In genomic region chr1:40736085-40736531, GRCh38 we compare ENCODE assay signal across 12 cellular contexts. TPM values are rescaled to one million over a fixed set of nuclear protein-coding genes. Genes with fewer than 3 reads are reported as not detected.
A peak's percentile ranks its signal among the peaks of the same experiment; 100 is the strongest.
DNase-seq lines count a peak whose midpoint lies in the region; TF ChIP-seq lines count a peak whose summit lies in the region.
"Had no signal": no experiment of that assay in that cellular context is flagged by ENCODE, and none has a peak within 500 bp of the region (broad histone marks: within the 10 kb centered on the region; RNA-seq: fewer than 3 reads in every experiment).

No MANE protein-coding gene starts in this region.

- H3K36me3 ChIP-seq in mesendoderm (ENCODE audit: control insufficient read depth, insufficient read depth, low read length), result peaks cover 1% of the 10 kb centered on the region
- H3K36me3 ChIP-seq in colonic mucosa, result no peaks in the 10 kb centered on the region

- no peaks in the 10 kb centered on the region for H3K27me3 ChIP-seq in mesendoderm (ENCODE audit: insufficient read depth, low read length, poor library complexity)
- no peaks in the 10 kb centered on the region for H3K27me3 ChIP-seq in colonic mucosa
- H3K27me3 ChIP-seq: BLaER1 had no signal

- no peak overlapping the region for H3K4me2 ChIP-seq in mesendoderm (ENCODE audit: low read length)
- H3K4me2 ChIP-seq: BLaER1 had no signal

- no peaks in the 10 kb centered on the region for H3K9me3 ChIP-seq in colonic mucosa
- H3K9me3 ChIP-seq: BLaER1 had no signal

- no peak overlapping the region for H2AK5ac ChIP-seq in mesendoderm (ENCODE audit: low read length)

- peaks cover 20% of the 10 kb centered on the region for H3K79me2 ChIP-seq in mesendoderm (ENCODE audit: control insufficient read depth, insufficient read depth, low read length)

- no peak overlapping the region for H2BK15ac ChIP-seq in mesendoderm (replicated peaks; ENCODE audit: low read depth)

- H4K5ac ChIP-seq in mesendoderm (ENCODE audit: low read length), result no peak overlapping the region

- H3K4me1 ChIP-seq in mesendoderm (ENCODE audit: control insufficient read depth, low read depth, low read length), result no peaks in the 10 kb centered on the region
- H3K4me1 ChIP-seq in colonic mucosa, result no peaks in the 10 kb centered on the region

- DNase-seq in Ammon's horn (ENCODE audit: low spot score) (peak; percentile 46), NCI-H446 (lab: John Stamatoyannopoulos, UW) (peak; percentile 19 to 62), epithelial cell of proximal tubule (ENCODE audit: low read depth) (peak; percentile 61), mesendoderm (peak; percentile 57), SKM-1 (lab: John Stamatoyannopoulos, UW; ENCODE audit: unreplicated experiment) (no peak), NCI-H2196 (lab: John Stamatoyannopoulos, UW; ENCODE audit: unreplicated experiment) (no peak), GM19240 (ENCODE audit: insufficient read length, low spot score) (no peak), colonic mucosa (no peak)
- DNase-seq: effector memory CD4-positive, alpha-beta T cell; SIG-M5 had no signal

- H3K27ac ChIP-seq in mesendoderm (ENCODE audit: low read depth, low read length) (no peak overlapping the region), colonic mucosa (no peak overlapping the region)
- H3K27ac ChIP-seq: BLaER1 had no signal

- H3K9ac ChIP-seq in mesendoderm (ENCODE audit: low read length), result no peak overlapping the region
- H3K9ac ChIP-seq in colonic mucosa (ENCODE audit: low read depth in 2 of 2, low read length in 2 of 2), result no peak overlapping the region
- H3K9ac ChIP-seq: BLaER1 had no signal

- H3K4me3 ChIP-seq in epithelial cell of proximal tubule (ENCODE audit: low read depth, low read length) (no peak overlapping the region), mesendoderm (ENCODE audit: low read length) (no peak overlapping the region), colonic mucosa (no peak overlapping the region)
- H3K4me3 ChIP-seq: BLaER1 had no signal

- H3K56ac ChIP-seq in mesendoderm (ENCODE audit: low read length), result no peak overlapping the region

- no peak overlapping the region for H3K23ac ChIP-seq in mesendoderm (ENCODE audit: low read length)

- no peak overlapping the region for H4K8ac ChIP-seq in mesendoderm (ENCODE audit: low read depth, low read length)

- no peak overlapping the region for H3K4ac ChIP-seq in mesendoderm (ENCODE audit: low read depth, low read length)

- peaks cover 8% of the 10 kb centered on the region for H3K79me1 ChIP-seq in mesendoderm (ENCODE audit: low read length)

- intact Hi-C loops in colonic mucosa (cut with DNase I), result no loop called here

- H2BK120ac ChIP-seq in mesendoderm (ENCODE audit: low read depth, low read length), result no peak overlapping the region

- TF ChIP-seq CTCF in epithelial cell of proximal tubule (conservative IDR thresholded peaks at IDR 0.05; ENCODE audit: low read depth, low read length) (no peak), colonic mucosa (IDR thresholded peaks at IDR 0.05) (no peak)

- H3K18ac ChIP-seq in mesendoderm (ENCODE audit: low read length), result no peak overlapping the region

- H2BK5ac ChIP-seq in mesendoderm (ENCODE audit: low read length), result no peak overlapping the region

RNA-seq across cellular contexts. Expression of gene NFYC, which starts 44.6 kb away (rescaled TPM):
- 42.2 and 50.5 TPM in 2 replicates for total RNA-seq in epithelial cell of proximal tubule
- polyA plus RNA-seq in mesendoderm (2013, experiment 1 of 2), result 60.3 TPM
- polyA plus RNA-seq in mesendoderm (2013, experiment 2 of 2), result 58.2 TPM
- 10 to 100 TPM; 46.9 to 62.2 TPM for total RNA-seq in colonic mucosa

RNA-seq across cellular contexts. Expression of gene KCNQ4, which starts 47.5 kb away (rescaled TPM):
- 1.0 and 2.2 TPM in 2 replicates for total RNA-seq in epithelial cell of proximal tubule
- polyA plus RNA-seq in mesendoderm (2013, experiment 1 of 2), result 0.63 TPM
- 0.56 TPM for polyA plus RNA-seq in mesendoderm (2013, experiment 2 of 2)
- 1 to 10 TPM; 1.8 to 1.9 TPM for total RNA-seq in colonic mucosa
- polyA plus RNA-seq: neural cell had no signal

Comparison
In these comparisons a context has a peak if more than half of its experiments do, and no peak if none do; other contexts are left out.
1. DNase-seq: peak in Ammon's horn (single experiment), NCI-H446 (2 of 2), epithelial cell of proximal tubule (single experiment) and mesendoderm (single experiment); none in SKM-1 (single experiment), NCI-H2196 (single experiment), GM19240 (single experiment) and colonic mucosa (single experiment).